Comparison of ENCODE assay signal across 10 cellular contexts in genomic region chr11:64619811-64620285, GRCh38. TPM values are rescaled to one million over a fixed set of nuclear protein-coding genes. Genes with fewer than 3 reads are reported as not detected.
DNase-seq lines count a peak whose midpoint lies in the region; ATAC-seq lines count a peak whose summit lies in the region.
"Had no signal": no experiment of that assay in that cellular context is flagged by ENCODE, and none has a peak within 500 bp of the region (broad histone marks: within the 10 kb centered on the region; RNA-seq: fewer than 3 reads in every experiment).

No MANE protein-coding gene starts in this region.

- no peaks in the 10 kb centered on the region for H3K9me3 Mint-ChIP-seq in activated naive CD8-positive, alpha-beta T cell treated with anti-CD3 and anti-CD28 coated beads, Interleukin-2, amount 50 U/mL, for 24 hours
- no peaks in the 10 kb centered on the region for H3K9me3 Mint-ChIP-seq in activated T-cell treated with anti-CD3 and anti-CD28 coated beads, Interleukin-2, amount 50 U/mL, for 72 hours

- ATAC-seq in activated naive CD8-positive, alpha-beta T cell treated with anti-CD3 and anti-CD28 coated beads, Interleukin-2, amount 50 U/mL, for 24 hours, result peak; percentile 26
- ATAC-seq in activated T-cell treated with anti-CD3 and anti-CD28 coated beads, Interleukin-2, amount 50 U/mL, for 72 hours (replicated peaks in 1 of 2), result no peak

- no peaks in the 10 kb centered on the region for H3K36me3 Mint-ChIP-seq in activated naive CD8-positive, alpha-beta T cell treated with anti-CD3 and anti-CD28 coated beads, Interleukin-2, amount 50 U/mL, for 24 hours (ENCODE audit: low read depth)
- H3K36me3 Mint-ChIP-seq in activated T-cell treated with anti-CD3 and anti-CD28 coated beads, Interleukin-2, amount 50 U/mL, for 72 hours (ENCODE audit: insufficient read depth in 2 of 2), result no peaks in the 10 kb centered on the region

- no peaks in the 10 kb centered on the region for H3K4me1 Mint-ChIP-seq in activated naive CD8-positive, alpha-beta T cell treated with anti-CD3 and anti-CD28 coated beads, Interleukin-2, amount 50 U/mL, for 24 hours
- H3K4me1 Mint-ChIP-seq in activated T-cell treated with anti-CD3 and anti-CD28 coated beads, Interleukin-2, amount 50 U/mL, for 72 hours (ENCODE audit: low read depth), result no peaks in the 10 kb centered on the region

- no peaks in the 10 kb centered on the region for H3K27me3 Mint-ChIP-seq in activated naive CD8-positive, alpha-beta T cell treated with anti-CD3 and anti-CD28 coated beads, Interleukin-2, amount 50 U/mL, for 24 hours
- no peaks in the 10 kb centered on the region for H3K27me3 Mint-ChIP-seq in activated T-cell treated with anti-CD3 and anti-CD28 coated beads, Interleukin-2, amount 50 U/mL, for 72 hours (ENCODE audit: low read depth)

- H3K4me3 Mint-ChIP-seq in activated naive CD8-positive, alpha-beta T cell treated with anti-CD3 and anti-CD28 coated beads, Interleukin-2, amount 50 U/mL, for 24 hours, result no peak overlapping the region
- H3K4me3 Mint-ChIP-seq in activated T-cell treated with anti-CD3 and anti-CD28 coated beads, Interleukin-2, amount 50 U/mL, for 72 hours, result no peak overlapping the region

- H3K27ac ChIP-seq in temporal lobe (ENCODE audit: low read depth, low read length), result peak overlapping the region; percentile 75

- DNase-seq in SKM-1 treated with dmso at 0.1 percent for 144 hours (lab: John Stamatoyannopoulos, UW; ENCODE audit: unreplicated experiment), result peak; percentile 28
- DNase-seq in SKM-1 (lab: John Stamatoyannopoulos, UW; ENCODE audit: unreplicated experiment), result no peak
- no peak for DNase-seq in activated naive CD8-positive, alpha-beta T cell treated with anti-CD3 and anti-CD28 coated beads, Interleukin-2, amount 50 U/mL, for 24 hours
- DNase-seq in iPS-NIHi7 (ENCODE audit: extremely low spot score), result peak; percentile 80
- DNase-seq in activated naive CD4-positive, alpha-beta T cell treated with Interleukin-2 at 50 U/mL for 16 hours, result no peak
- no peak for DNase-seq in cerebellar nuclear complex (lab: John Stamatoyannopoulos, UW)
- DNase-seq in activated T-cell treated with anti-CD3 and anti-CD28 coated beads, Interleukin-2, amount 50 U/mL, for 72 hours, result no peak
- DNase-seq: stimulated activated CD4-positive, alpha-beta T cell treated with anti-CD3 and anti-CD28 coated beads, Interleukin-2, amount 100 ng/mL, for 48 hours had no signal

- H3K27ac Mint-ChIP-seq in activated naive CD8-positive, alpha-beta T cell treated with anti-CD3 and anti-CD28 coated beads, Interleukin-2, amount 50 U/mL, for 24 hours, result no peak overlapping the region
- no peak overlapping the region for H3K27ac Mint-ChIP-seq in activated T-cell treated with anti-CD3 and anti-CD28 coated beads, Interleukin-2, amount 50 U/mL, for 72 hours

RNA-seq across cellular contexts. Expression of gene SLC22A12, which starts 28.8 kb away (rescaled TPM):
- not detected for total RNA-seq in temporal lobe
- not detected for total RNA-seq in activated T-cell treated with anti-CD3 and anti-CD28 coated beads, Interleukin-2, amount 50 U/mL, for 72 hours
- total RNA-seq: cerebellum had no signal

Comparison
In these comparisons a context has a peak if more than half of its experiments do, and no peak if none do; other contexts are left out.
1. DNase-seq: peak in SKM-1 treated with dmso at 0.1 percent for 144 hours (single experiment) and iPS-NIHi7 (single experiment); none in SKM-1 (single experiment), activated naive CD8-positive, alpha-beta T cell treated with anti-CD3 and anti-CD28 coated beads, Interleukin-2, amount 50 U/mL, for 24 hours (single experiment), activated naive CD4-positive, alpha-beta T cell treated with Interleukin-2 at 50 U/mL for 16 hours (single experiment), cerebellar nuclear complex (0 of 2) and activated T-cell treated with anti-CD3 and anti-CD28 coated beads, Interleukin-2, amount 50 U/mL, for 72 hours (0 of 2).